ENCODE assay signal across 1 cellular context in genomic region chr17:74610108-74610507, GRCh38.
TF ChIP-seq lines count a peak whose summit lies in the region.

No MANE protein-coding gene starts in this region.

TF ChIP-seq in HepG2, 621 proteins besides CTCF, POLR2A, EP300 and RAD21:
- no peak for TF ChIP-seq SSRP1 (CRISPR knock-in tag; IDR thresholded peaks at IDR 0.05)
- no peak for TF ChIP-seq ZBTB40 (IDR thresholded peaks at IDR 0.05)
- no peak for TF ChIP-seq ZBTB40 (CRISPR knock-in tag; IDR thresholded peaks at IDR 0.05)
- no peak for TF ChIP-seq KAT7 (CRISPR knock-in tag; IDR thresholded peaks at IDR 0.05; ENCODE audit: borderline replicate concordance)
- peak; percentile 86 for TF ChIP-seq EHMT2 (IDR thresholded peaks at IDR 0.05; ENCODE audit: borderline replicate concordance, low read depth, low read length)
- peak; percentile 52 to 94 for TF ChIP-seq REST (IDR thresholded peaks at IDR 0.05; ENCODE audit: borderline replicate concordance in 1 of 2, low read depth in 1 of 2, low read length in 2 of 2)
- TF ChIP-seq SRSF9 (IDR thresholded peaks at IDR 0.05; ENCODE audit: borderline replicate concordance, insufficient read depth, low read depth, low read length, poor library complexity, severe bottlenecking): no peak
- TF ChIP-seq MIER2 (CRISPR knock-in tag; IDR thresholded peaks at IDR 0.05): peak; percentile 94
TF ChIP-seq in HepG2: peak in this region for 3.
